Comparison of ENCODE assay signal across 20 cellular contexts in the genomic region with DNA sequence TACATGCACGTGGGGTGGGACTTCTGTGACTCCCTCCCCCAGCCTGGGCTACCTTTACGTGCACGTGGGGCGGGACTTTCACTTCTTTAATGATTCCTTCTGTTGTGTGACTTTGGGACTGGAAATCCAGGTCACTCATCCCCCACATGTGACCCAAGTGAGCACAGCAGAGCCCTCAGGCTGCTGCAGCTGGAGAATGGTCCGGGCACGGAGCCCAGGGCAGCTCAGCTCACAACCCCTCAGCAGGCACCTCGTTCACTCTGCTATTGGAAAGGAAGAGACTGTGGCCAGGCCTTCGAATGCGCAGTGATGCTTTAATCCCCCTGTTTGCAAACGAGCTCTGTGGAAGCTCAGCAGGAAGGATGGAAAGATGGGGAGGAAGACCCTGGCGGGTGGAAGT. TPM values are rescaled to one million over a fixed set of nuclear protein-coding genes. Genes with fewer than 3 reads are reported as not detected.
A peak's percentile ranks its signal among the peaks of the same experiment; 100 is the strongest.
DNase-seq lines count a peak whose midpoint lies in the region; ATAC-seq and TF ChIP-seq lines count a peak whose summit lies in the region.
"Had no signal": no experiment of that assay in that cellular context is flagged by ENCODE, and none has a peak within 500 bp of the region (broad histone marks: within the 10 kb centered on the region; RNA-seq: fewer than 3 reads in every experiment).

No MANE protein-coding gene starts in this region.

- peak overlapping the region; percentile 38 for H3K27ac ChIP-seq in substantia nigra (ENCODE audit: low read depth, low read length, poor library complexity, severe bottlenecking)
- no peak overlapping the region for H3K27ac ChIP-seq in PC-9
- H3K27ac ChIP-seq: C4-2B, SK-N-MC had no signal

- TF ChIP-seq CTCF in glutamatergic neuron (IDR thresholded peaks at IDR 0.05; ENCODE audit: partially characterized antibody, unreplicated experiment) (no peak), PC-9 (conservative IDR thresholded peaks at IDR 0.05) (no peak)

- DNase-seq in activated T-cell treated with anti-CD3 and anti-CD28 coated beads, Interleukin-2, amount 50 U/mL, for 24 hours, result no peak
- DNase-seq in activated T-cell treated with anti-CD3 and anti-CD28 coated beads, Interleukin-2, amount 50 U/mL, for 1 hour, result no peak
- peak; percentile 57 for DNase-seq in NCI-H69 (lab: John Stamatoyannopoulos, UW)
- no peak for DNase-seq in glutamatergic neuron
- DNase-seq in substantia nigra (lab: John Stamatoyannopoulos, UW), result peak in 1 of 49 donors; percentile 31
- no peak for DNase-seq in NCI-H2227 treated with DMSO at 0.1 percent for 48 hours (lab: John Stamatoyannopoulos, UW)
- DNase-seq in PC-9, result no peak
- DNase-seq: DMS79, GDM1, KG1, NCI-H1436, NCI-H2029 treated with DMSO at 0.1 percent for 48 hours, NCI-H510A, NCI-H82 had no signal

- ATAC-seq in HG03520 (IDR thresholded peaks at IDR 0.05; ENCODE audit: unreplicated experiment), result no peak
- ATAC-seq: GM12878, Panc1, Right ventricle myocardium inferior had no signal

- H3K4me3 ChIP-seq in PC-9, result no peak overlapping the region
- H3K4me3 ChIP-seq: GM12878, SK-N-MC had no signal

- H3K27ac Mint-ChIP-seq in activated T-cell treated with anti-CD3 and anti-CD28 coated beads, Interleukin-2, amount 50 U/mL, for 24 hours, result peak overlapping the region; percentile 29
- H3K27ac Mint-ChIP-seq in glutamatergic neuron (ENCODE audit: unreplicated experiment), result peak overlapping the region; percentile 17

- no peaks in the 10 kb centered on the region for H3K4me1 ChIP-seq in PC-9 (replicated peaks; ENCODE audit: insufficient read depth)

- H3K4me3 Mint-ChIP-seq in activated T-cell treated with anti-CD3 and anti-CD28 coated beads, Interleukin-2, amount 50 U/mL, for 24 hours, result no peak overlapping the region
- no peak overlapping the region for H3K4me3 Mint-ChIP-seq in glutamatergic neuron (ENCODE audit: unreplicated experiment)

- H3K27me3 Mint-ChIP-seq in activated T-cell treated with anti-CD3 and anti-CD28 coated beads, Interleukin-2, amount 50 U/mL, for 24 hours, result no peaks in the 10 kb centered on the region
- peaks cover 5% of the 10 kb centered on the region for H3K27me3 Mint-ChIP-seq in glutamatergic neuron (ENCODE audit: unreplicated experiment)

- H4K20me1 ChIP-seq in PC-9 (ENCODE audit: insufficient read depth), result no peaks in the 10 kb centered on the region

- peaks cover 11% of the 10 kb centered on the region for H3K36me3 Mint-ChIP-seq in activated T-cell treated with anti-CD3 and anti-CD28 coated beads, Interleukin-2, amount 50 U/mL, for 24 hours (ENCODE audit: low read depth)
- no peaks in the 10 kb centered on the region for H3K36me3 Mint-ChIP-seq in glutamatergic neuron (ENCODE audit: unreplicated experiment)

- CTCF ChIA-PET in PC-9 (lab: Charles Lee), result no interaction called here

- H3K27me3 ChIP-seq in PC-9 (ENCODE audit: insufficient read depth, low read depth), result no peaks in the 10 kb centered on the region

- H3K9me3 ChIP-seq in PC-9 (ENCODE audit: insufficient read depth, low read depth), result no peaks in the 10 kb centered on the region

- H3K9me2 ChIP-seq in PC-9 (ENCODE audit: insufficient read depth), result no peaks in the 10 kb centered on the region

- no peak overlapping the region for H3K4me2 ChIP-seq in PC-9

- no peaks in the 10 kb centered on the region for H3K9me3 Mint-ChIP-seq in activated T-cell treated with anti-CD3 and anti-CD28 coated beads, Interleukin-2, amount 50 U/mL, for 24 hours
- H3K9me3 Mint-ChIP-seq in glutamatergic neuron (ENCODE audit: unreplicated experiment), result peaks cover 6% of the 10 kb centered on the region

- no TSS peak for BruUV-seq in PC-9 (replicated peaks; lab: Mats Ljungman, UMichigan)

- intact Hi-C loops in PC-9 (cut with micrococcal nuclease; ENCODE audit: unreplicated experiment), result no loop called here

- no peak overlapping the region for H2AFZ ChIP-seq in PC-9

- H3K79me2 ChIP-seq in PC-9 (ENCODE audit: low read depth), result no peaks in the 10 kb centered on the region

- peaks cover 13% of the 10 kb centered on the region for H3K4me1 Mint-ChIP-seq in activated T-cell treated with anti-CD3 and anti-CD28 coated beads, Interleukin-2, amount 50 U/mL, for 24 hours (ENCODE audit: low read depth)
- peaks cover 4% of the 10 kb centered on the region for H3K4me1 Mint-ChIP-seq in glutamatergic neuron (ENCODE audit: low read depth, unreplicated experiment)

- POLR2A ChIA-PET in PC-9 (lab: Charles Lee; ENCODE audit: unreplicated experiment), result no interaction called here

- peaks cover 4% of the 10 kb centered on the region; the same call in 1 of the 2 replicates for H3F3A ChIP-seq in PC-9 (ENCODE audit: insufficient read depth, low read depth)

- H3K36me3 ChIP-seq in PC-9 (ENCODE audit: low read depth), result no peaks in the 10 kb centered on the region

RNA-seq across cellular contexts. Expression of gene DBNDD1, which starts 14.7 kb away (rescaled TPM):
- total RNA-seq in glutamatergic neuron (ENCODE audit: unreplicated experiment), result 77.8 TPM
- total RNA-seq in PC-9 (2021), result 32.4 and 35.8 TPM in 2 replicates

RNA-seq across cellular contexts. Expression of gene DEF8, which starts 56.0 kb away (rescaled TPM):
- total RNA-seq in glutamatergic neuron (ENCODE audit: unreplicated experiment) (96.0 TPM), PC-9 (2021) (59.6 and 66.9 TPM in 2 replicates)
